In the genomic region with DNA sequence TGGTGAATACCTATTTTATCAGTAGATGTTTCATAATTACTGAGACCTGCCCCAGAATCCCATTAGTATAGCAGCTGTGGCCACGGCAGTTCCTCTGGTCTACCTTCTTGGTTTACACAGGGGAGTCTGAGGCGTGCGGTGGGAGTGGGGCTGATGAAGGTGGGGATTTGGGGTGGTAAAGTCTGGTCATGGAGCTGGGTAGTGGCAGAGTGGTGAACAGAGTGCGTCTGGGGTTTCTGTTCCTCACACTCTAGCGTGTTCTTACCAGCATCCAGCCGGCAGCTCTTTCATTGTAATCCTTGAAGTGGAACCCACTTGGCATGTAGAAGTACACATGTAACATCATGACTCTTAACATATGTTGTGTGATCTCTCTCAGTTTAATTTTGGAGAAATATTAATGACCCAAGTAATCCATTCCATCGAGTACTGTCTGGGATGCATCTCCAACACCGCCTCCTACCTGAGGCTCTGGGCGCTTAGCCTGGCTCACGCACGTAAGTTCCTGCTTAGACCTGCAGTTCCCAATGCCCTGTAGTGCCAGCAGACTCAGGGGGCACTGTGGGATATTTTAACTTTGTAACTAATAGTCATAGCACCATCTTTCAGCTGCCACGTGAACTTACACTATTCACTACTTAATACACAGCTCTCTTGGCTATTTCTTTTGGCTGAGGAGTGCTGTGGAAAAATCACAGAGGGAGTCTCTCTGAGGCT, we compare ENCODE assay signal across 17 cellular contexts. TPM values are rescaled to one million over a fixed set of nuclear protein-coding genes. Genes with fewer than 3 reads are reported as not detected.
DNase-seq lines count a peak whose midpoint lies in the region; ATAC-seq, FAIRE-seq and TF ChIP-seq lines count a peak whose summit lies in the region.
"Had no signal": no experiment of that assay in that cellular context is flagged by ENCODE, and none has a peak within 500 bp of the region (broad histone marks: within the 10 kb centered on the region; RNA-seq: fewer than 3 reads in every experiment).

No MANE protein-coding gene starts in this region.

- CTCF ChIA-PET in HCT116 (lab: Charles Lee), result no interaction called here
- CTCF ChIA-PET in GM12878 (lab: Yijun Ruan, JAX), result interaction anchor here (0.7 kb wide), 1 partner anchor 281 kb away, joined by 3 read pairs; no protein-coding TSS in a partner anchor

- TF ChIP-seq CTCF in HCT116 (IDR thresholded peaks at IDR 0.05 in 2 of 3, conservative IDR thresholded peaks at IDR 0.05 in 1 of 3; ENCODE audit: borderline replicate concordance in 1 of 3, insufficient read depth in 1 of 3, low read depth in 2 of 3, low read length in 2 of 3), result peak in 2 of 3 experiments; percentile 20 to 31; a peak in 2 of 6 replicates
- peak; percentile 15; the same call in 1 of the 2 replicates for TF ChIP-seq CTCF in OCI-LY3 (IDR thresholded peaks at IDR 0.05; ENCODE audit: low read depth, low read length)
- no peak for TF ChIP-seq CTCF in GM12878 (IDR thresholded peaks at IDR 0.05 in 2 of 3, conservative IDR thresholded peaks at IDR 0.05 in 1 of 3; ENCODE audit: control insufficient read depth in 2 of 3, extremely low read depth in 1 of 3, insufficient read depth in 1 of 3, low read depth in 3 of 3, low read length in 3 of 3)
- TF ChIP-seq CTCF in body of pancreas (IDR thresholded peaks at IDR 0.05), result no peak

- peaks cover 0 to 7% (median 1%) of the 10 kb centered on the region in 3 donors for H3K27me3 Mint-ChIP-seq in immature natural killer cell (ENCODE audit: low read depth in 3 of 3)
- H3K27me3 Mint-ChIP-seq: CD4-positive, alpha-beta T cell had no signal

- peaks cover 38 to 51% of the 10 kb centered on the region in 2 donors for H3K4me1 Mint-ChIP-seq in immature natural killer cell

- WGBS in GM12878 (ENCODE audit: insufficient coverage, insufficient replicate concordance, low lambda C conversion rate, missing lambda C conversion rate), result 96% methylated on average over 11 of the region's 12 CpGs
- WGBS in body of pancreas, 2 donors, result 93 to 97% methylated on average over 12 of the region's 12 CpGs

- RAD21 ChIA-PET in HCT116 (lab: Charles Lee; ENCODE audit: low non-redundant PET in 1 of 2, low total read pairs in 2 of 2, uncharacterized antibody in 2 of 2, unreplicated experiment in 2 of 2), result no interaction called here
- RAD21 ChIA-PET in GM12878 (lab: Charles Lee; ENCODE audit: unreplicated experiment), result no interaction called here

- H3K27ac Mint-ChIP-seq in immature natural killer cell, result peak overlapping the region in 2 of 6 donors; percentile 4 to 42
- H3K27ac Mint-ChIP-seq: CD4-positive, alpha-beta T cell had no signal

- SMC1A ChIA-PET in GM12878 (lab: Charles Lee; ENCODE audit: uncharacterized antibody, unreplicated experiment), result no interaction called here

- FAIRE-seq in GM12878 (lab: Jason Lieb, UNC), result no peak
- FAIRE-seq: A204.1, D721Med, HepG2 had no signal

- H4K20me1 ChIP-seq in HCT116 (ENCODE audit: insufficient read depth), result no peaks in the 10 kb centered on the region
- no peaks in the 10 kb centered on the region for H4K20me1 ChIP-seq in OCI-LY3 (ENCODE audit: insufficient read depth, low read length)
- H4K20me1 ChIP-seq in GM12878 (ENCODE audit: control insufficient read depth, insufficient read depth), result no peaks in the 10 kb centered on the region

- TF ChIP-seq RAD21 in HCT116 (IDR thresholded peaks at IDR 0.05; ENCODE audit: low read depth) (no peak; the same call in 1 of the 2 replicates), GM12878 (IDR thresholded peaks at IDR 0.05; ENCODE audit: insufficient read depth, low read depth, low read length) (no peak)

- no peaks in the 10 kb centered on the region for H3K27me3 ChIP-seq in HCT116 (ENCODE audit: insufficient read depth, low read length)
- H3K27me3 ChIP-seq in OCI-LY3 (ENCODE audit: low read depth, low read length), result no peaks in the 10 kb centered on the region
- no peaks in the 10 kb centered on the region for H3K27me3 ChIP-seq in GM12878 (replicated peaks in 1 of 2; ENCODE audit: control insufficient read depth in 2 of 2, insufficient read depth in 2 of 2, low read length in 1 of 2)
- no peaks in the 10 kb centered on the region for H3K27me3 ChIP-seq in body of pancreas

- intact Hi-C loops in HCT116 (cut with micrococcal nuclease), result no loop called here
- intact Hi-C loops in GM12878 (cut with micrococcal nuclease; ENCODE audit: unreplicated experiment), result no loop called here
- intact Hi-C loops in body of pancreas (cut with DNase I), result no loop called here

- H3K9ac ChIP-seq in HCT116 (ENCODE audit: low read length), result no peak overlapping the region
- no peak overlapping the region for H3K9ac ChIP-seq in OCI-LY3 (ENCODE audit: low read length)
- no peak overlapping the region for H3K9ac ChIP-seq in GM12878 (ENCODE audit: control insufficient read depth, insufficient read depth, low read length)

- ATAC-seq in HCT116, result peak; percentile 75
- ATAC-seq in GM12878, result peak; percentile 76
- no peak for ATAC-seq in GM19467 (IDR thresholded peaks at IDR 0.05; ENCODE audit: unreplicated experiment)
- no peak for ATAC-seq in body of pancreas
- ATAC-seq: HepG2 had no signal

- H2AFZ ChIP-seq in HCT116 (ENCODE audit: low read depth, low read length, poor library complexity, severe bottlenecking) (no peak overlapping the region), OCI-LY3 (ENCODE audit: low read depth, low read length) (no peak overlapping the region), GM12878 (ENCODE audit: control insufficient read depth, low read depth, low read length) (no peak overlapping the region)

- peak overlapping the region in 2 of 5 donors; percentile 15 to 46 for H3K4me3 Mint-ChIP-seq in immature natural killer cell
- H3K4me3 Mint-ChIP-seq: CD4-positive, alpha-beta T cell had no signal

- TF ChIP-seq EP300 in GM12878 (IDR thresholded peaks at IDR 0.05; ENCODE audit: borderline replicate concordance in 1 of 2, control insufficient read depth in 1 of 2, low read depth in 2 of 2, low read length in 2 of 2), result no peak

- DNase-seq in HCT116 (ENCODE audit: low read depth, low spot score) (no peak), GM12878 (ENCODE audit: low read depth, low spot score) (peak; percentile 17), immature natural killer cell (peak; percentile 32 to 50 (median 39)), HuH-7 (ENCODE audit: low spot score) (no peak), body of pancreas (no peak)
- DNase-seq: AML-193; Caco-2; CD4-positive, alpha-beta T cell; GDM1; GOT3; H7 had no signal

- H3K9me3 ChIP-seq in HCT116 (ENCODE audit: control insufficient read depth in 1 of 2, insufficient read depth in 1 of 2, low read depth in 1 of 2, low read length in 2 of 2), result no peaks in the 10 kb centered on the region
- no peaks in the 10 kb centered on the region for H3K9me3 ChIP-seq in OCI-LY3 (ENCODE audit: insufficient read depth, low read length)
- H3K9me3 ChIP-seq in GM12878 (replicated peaks; ENCODE audit: control insufficient read depth, insufficient read depth, low read length), result no peaks in the 10 kb centered on the region
- H3K9me3 ChIP-seq in body of pancreas, result no peaks in the 10 kb centered on the region
- H3K9me3 ChIP-seq: Caco-2 had no signal

- no peaks in the 10 kb centered on the region for H3K9me3 Mint-ChIP-seq in immature natural killer cell
- H3K9me3 Mint-ChIP-seq: CD4-positive, alpha-beta T cell had no signal

- H3K9me2 ChIP-seq in HCT116 (ENCODE audit: insufficient read depth), result no peaks in the 10 kb centered on the region

- TF ChIP-seq POLR2A in HCT116 (IDR thresholded peaks at IDR 0.05; ENCODE audit: borderline replicate concordance, extremely low read depth, insufficient read depth, insufficient read length) (no peak), GM12878 (IDR thresholded peaks at IDR 0.05; ENCODE audit: low read depth, low read length) (no peak), body of pancreas (IDR thresholded peaks at IDR 0.05) (no peak)

- BruUV-seq in HCT116 (replicated peaks; lab: Mats Ljungman, UMichigan) (no TSS peak), GM12878 (replicated peaks; lab: Mats Ljungman, UMichigan) (no TSS peak)

- in situ Hi-C loops in GM12878 (cut with MboI), result no loop called here

- H3K36me3 ChIP-seq in HCT116 (ENCODE audit: control insufficient read depth in 1 of 2, insufficient read depth in 2 of 2, low read length in 2 of 2) (peaks cover 5 to 10% of the 10 kb centered on the region in 2 experiments; a peak in 3 of 4 replicates), OCI-LY3 (replicated peaks; ENCODE audit: low read depth, low read length) (peaks cover 28% of the 10 kb centered on the region), GM12878 (ENCODE audit: control insufficient read depth in 2 of 2, insufficient read depth in 2 of 2, low read length in 1 of 2) (peaks cover 4 to 23% of the 10 kb centered on the region in 2 experiments), body of pancreas (replicated peaks in 1 of 2; ENCODE audit: insufficient read depth in 1 of 2, low read depth in 2 of 2) (peaks cover 0 to 21% of the 10 kb centered on the region in 2 donors)

- H3K27ac ChIP-seq in HCT116 (ENCODE audit: low read depth, low read length) (no peak overlapping the region), OCI-LY3 (ENCODE audit: low read length) (no peak overlapping the region), GM12878 (ENCODE audit: control insufficient read depth, insufficient read depth) (no peak overlapping the region), body of pancreas (no peak overlapping the region)
- H3K27ac ChIP-seq: C4-2B had no signal

- POLR2A ChIA-PET in HCT116 (lab: Charles Lee) (no interaction called here), GM12878 (lab: Charles Lee) (no interaction called here)

- H3K4me2 ChIP-seq in HCT116 (ENCODE audit: low read length), result no peak overlapping the region
- no peak overlapping the region for H3K4me2 ChIP-seq in OCI-LY3 (ENCODE audit: low read length)
- no peak overlapping the region for H3K4me2 ChIP-seq in GM12878 (ENCODE audit: control insufficient read depth, insufficient read depth)

- H3K79me2 ChIP-seq in HCT116 (ENCODE audit: insufficient read depth, low read length), result no peaks in the 10 kb centered on the region
- H3K79me2 ChIP-seq in OCI-LY3 (ENCODE audit: low read length), result no peaks in the 10 kb centered on the region
- no peaks in the 10 kb centered on the region for H3K79me2 ChIP-seq in GM12878 (ENCODE audit: control insufficient read depth, insufficient read depth, low read length)

- H3K4me3 ChIP-seq in HCT116 (replicated peaks in 1 of 2; ENCODE audit: low read depth in 1 of 2, low read length in 2 of 2) (no peak overlapping the region), OCI-LY3 (ENCODE audit: low read length) (no peak overlapping the region), GM12878 (no peak overlapping the region), body of pancreas (no peak overlapping the region)

- no peaks in the 10 kb centered on the region for H3K4me1 ChIP-seq in HCT116 (ENCODE audit: control insufficient read depth in 1 of 2, insufficient read depth in 2 of 2, low read length in 2 of 2)
- no peaks in the 10 kb centered on the region for H3K4me1 ChIP-seq in OCI-LY3 (ENCODE audit: low read length)
- H3K4me1 ChIP-seq in GM12878 (ENCODE audit: control insufficient read depth, insufficient read depth, low read length), result no peaks in the 10 kb centered on the region; the same call in 1 of the 2 replicates
- no peaks in the 10 kb centered on the region for H3K4me1 ChIP-seq in body of pancreas
- H3K4me1 ChIP-seq: Caco-2 had no signal

- peaks cover 22 to 36% (median 34%) of the 10 kb centered on the region in 3 donors for H3K36me3 Mint-ChIP-seq in immature natural killer cell

RNA-seq across cellular contexts. Expression of a gene that starts 7.9 kb away (rescaled TPM):
- total RNA-seq in HCT116 (2021; ENCODE audit: unreplicated experiment) (1.3 TPM), GM12878 (2014; rRNA removed) (0.05 and 0.06 TPM in 2 replicates), GM12878 (2014; rRNA removed; fragmentation: Illumina TruSeq; extraction: Trizol) (0.04 and 0.09 TPM in 2 replicates), GM12878 (2021) (0.18 and 0.53 TPM in 2 replicates), body of pancreas (under 1 TPM in 1 of 2 donors, not detected in 1; 0.26 TPM)
- 0.41 and 0.87 TPM in 2 replicates for polyA plus RNA-seq in HCT116 (2012)
- 0.44 and 0.86 TPM in 2 replicates for total RNA-seq in GM12878 (2013; cell fraction: nucleolus; rRNA removed)
- not detected for polyA plus RNA-seq in GM12878 (2011; ENCODE audit: low read depth)
- polyA plus RNA-seq in GM12878 (2011; rRNA removed) (0.01 and 0.06 TPM in 2 replicates), GM12878 (2014; fragmentation: Illumina TruSeq; extraction: Trizol) (0.03 and 0.06 TPM in 2 replicates), GM12878 (2014; fragmentation: Nextera tagmentation; extraction: Ambion mirVana) (under 1 TPM; 0.04 to 0.05 TPM), GM12878 (2014; rRNA removed) (0.05 and 0.10 TPM in 2 replicates), GM12878 (2016; fragmentation: Nextera tagmentation; extraction: Ambion mirVana) (under 1 TPM; 0.05 to 0.32 TPM), immature natural killer cell (under 1 TPM; 0.02 to 0.24 (median 0.16) TPM)
- 0.03 TPM in 2 replicates for polyA plus RNA-seq in GM12878 (2011; cell fraction: cytosol; rRNA removed)
- polyA plus RNA-seq in GM12878 (2011; cell fraction: nucleus; rRNA removed), result 0.15 and 0.16 TPM in 2 replicates
- 0.03 and 0.10 TPM in 2 replicates for polyA plus RNA-seq in GM12878 (2012)
- polyA minus RNA-seq in GM12878 (2011; rRNA and poly(A)+ RNA removed), result 0.10 TPM in 1 of 2 replicates, not detected in the other
- not detected in 2 replicates for polyA minus RNA-seq in GM12878 (2011; cell fraction: cytosol; rRNA and poly(A)+ RNA removed)
- polyA minus RNA-seq in GM12878 (2011; cell fraction: nucleus; rRNA and poly(A)+ RNA removed), result 0.12 and 0.19 TPM in 2 replicates

RNA-seq across cellular contexts. Expression of a gene that starts 42.0 kb away (rescaled TPM):
- total RNA-seq in HCT116 (2021; ENCODE audit: unreplicated experiment) (18.1 TPM), GM12878 (2014; rRNA removed) (51.1 and 53.8 TPM in 2 replicates), GM12878 (2014; rRNA removed; fragmentation: Illumina TruSeq; extraction: Trizol) (28.3 and 28.9 TPM in 2 replicates), GM12878 (2021) (50.3 and 52.3 TPM in 2 replicates), body of pancreas (10 to 100 TPM in 1 of 2 donors, 1 to 10 TPM in 1; 6.6 to 15.8 TPM)
- 7.3 and 8.4 TPM in 2 replicates for polyA plus RNA-seq in HCT116 (2012)
- total RNA-seq in GM12878 (2013; cell fraction: nucleolus; rRNA removed), result 151 and 172 TPM in 2 replicates
- 9.5 TPM for polyA plus RNA-seq in GM12878 (2011; ENCODE audit: low read depth)
- polyA plus RNA-seq in GM12878 (2011; rRNA removed) (47.9 and 49.6 TPM in 2 replicates), GM12878 (2014; fragmentation: Illumina TruSeq; extraction: Trizol) (32.3 and 41.0 TPM in 2 replicates), GM12878 (2014; fragmentation: Nextera tagmentation; extraction: Ambion mirVana) (10 to 100 TPM in 1 of 2 experiments, 1 to 10 TPM in 1; 9.2 to 17.7 TPM), GM12878 (2014; rRNA removed) (35.0 and 41.4 TPM in 2 replicates), GM12878 (2016; fragmentation: Nextera tagmentation; extraction: Ambion mirVana) (10 to 100 TPM; 36.7 to 39.9 TPM), immature natural killer cell (10 to 100 TPM; 19.3 to 27.7 (median 26.5) TPM)
- 29.6 and 34.3 TPM in 2 replicates for polyA plus RNA-seq in GM12878 (2011; cell fraction: cytosol; rRNA removed)
- polyA plus RNA-seq in GM12878 (2011; cell fraction: nucleus; rRNA removed), result 48.8 and 49.0 TPM in 2 replicates
- polyA plus RNA-seq in GM12878 (2012), result 16.5 and 19.2 TPM in 2 replicates
- 69.7 and 75.3 TPM in 2 replicates for polyA minus RNA-seq in GM12878 (2011; rRNA and poly(A)+ RNA removed)
- 17.8 and 21.3 TPM in 2 replicates for polyA minus RNA-seq in GM12878 (2011; cell fraction: cytosol; rRNA and poly(A)+ RNA removed)
- polyA minus RNA-seq in GM12878 (2011; cell fraction: nucleus; rRNA and poly(A)+ RNA removed), result 24.5 and 34.2 TPM in 2 replicates

Comparison
In these comparisons a context has a peak if more than half of its experiments do, and no peak if none do; other contexts are left out.
1. ATAC-seq: peak in HCT116 (single experiment) and GM12878 (single experiment); none in GM19467 (single experiment) and body of pancreas (single experiment).
2. DNase-seq: peak in GM12878 (single experiment) and immature natural killer cell (3 of 3); none in HCT116 (single experiment), HuH-7 (single experiment) and body of pancreas (0 of 4).
3. CTCF ChIP-seq: peak in HCT116 (2 of 3) and OCI-LY3 (single experiment); none in GM12878 (0 of 3) and body of pancreas (0 of 7).